In genomic region chr2:171807130-171807529, GRCh38 we compare ENCODE assay signal across 1 cellular context.
TF ChIP-seq lines count a peak whose summit lies in the region.

No MANE protein-coding gene starts in this region.

TF ChIP-seq in K562, 482 proteins besides CTCF, POLR2A, EP300 and RAD21 (continued from another document):
- no peak for TF ChIP-seq CUX1 (CRISPR knock-in tag; IDR thresholded peaks at IDR 0.05)
- TF ChIP-seq PBX2 (CRISPR knock-in tag; IDR thresholded peaks at IDR 0.05; ENCODE audit: low read depth), result no peak
- peak; percentile 91 for TF ChIP-seq PBX2 (tag; conservative IDR thresholded peaks at IDR 0.05; ENCODE audit: low read depth)
- no peak for TF ChIP-seq SRSF3 (IDR thresholded peaks at IDR 0.05; ENCODE audit: insufficient read depth, low read length)
- TF ChIP-seq ATF3 (IDR thresholded peaks at IDR 0.05), result peak; percentile 56; the same call in 1 of the 2 replicates
- TF ChIP-seq ATF3 (CRISPR knock-in tag; conservative IDR thresholded peaks at IDR 0.05), result no peak; the same call in 1 of the 2 replicates
- TF ChIP-seq POLR2H (tag; IDR thresholded peaks at IDR 0.05; ENCODE audit: low read depth), result no peak
- TF ChIP-seq ARID2 (IDR thresholded peaks at IDR 0.05), result no peak
- TF ChIP-seq NFE2 (IDR thresholded peaks at IDR 0.05; ENCODE audit: low read depth), result peak; percentile 11; the same call in 1 of the 2 replicates
- TF ChIP-seq MEIS2 (IDR thresholded peaks at IDR 0.05; ENCODE audit: partially characterized antibody), result peak; percentile 97
- 0 out of 2 replicates have a peak, but pooled peaks have one; percentile 8 for TF ChIP-seq CBFA2T3 (IDR thresholded peaks at IDR 0.05)
- 0 out of 4 replicates have a peak, but pooled peaks of 1 of the 2 experiments have one; percentile 22 for TF ChIP-seq RCOR1 (IDR thresholded peaks at IDR 0.05; ENCODE audit: borderline replicate concordance in 1 of 2, low read depth in 2 of 2, low read length in 2 of 2)
